ENCODE assay signal across 31 cellular contexts in the genomic region with DNA sequence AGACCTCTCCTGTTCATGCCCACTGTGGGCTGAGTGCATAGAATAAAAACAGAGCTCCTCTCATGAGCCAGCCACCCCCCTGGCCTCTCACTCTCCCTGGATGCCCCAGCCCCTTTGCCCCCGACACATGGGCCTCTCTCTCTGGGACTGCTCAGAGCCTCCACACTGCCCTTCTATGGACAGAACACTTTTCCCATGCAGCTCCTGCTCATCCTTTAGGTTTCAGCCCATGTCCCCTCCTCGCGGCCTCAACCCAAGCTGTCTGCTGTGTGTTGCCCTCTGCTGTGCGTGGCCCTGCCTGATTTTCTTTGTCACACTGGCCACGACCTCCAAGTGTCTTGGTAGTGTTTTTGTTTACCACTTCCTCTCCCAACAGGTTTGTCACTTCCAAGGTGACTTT. TPM values are rescaled to one million over a fixed set of nuclear protein-coding genes. Genes with fewer than 3 reads are reported as not detected.
DNase-seq lines count a peak whose midpoint lies in the region; ATAC-seq, FAIRE-seq and TF ChIP-seq lines count a peak whose summit lies in the region.
"Had no signal": no experiment of that assay in that cellular context is flagged by ENCODE, and none has a peak within 500 bp of the region (broad histone marks: within the 10 kb centered on the region; RNA-seq: fewer than 3 reads in every experiment).

No MANE protein-coding gene starts in this region.

- ATAC-seq in GM18868 (IDR thresholded peaks at IDR 0.05; ENCODE audit: unreplicated experiment): no peak
- ATAC-seq: activated naive CD8-positive, alpha-beta T cell treated with anti-CD3 and anti-CD28 coated beads, Interleukin-2, amount 50 U/mL, for 24 hours; activated T-cell treated with anti-CD3 and anti-CD28 coated beads, Interleukin-2, amount 50 U/mL, for 4 hours; HepG2; stimulated activated effector memory CD8-positive, alpha-beta T cell treated with anti-CD3 and anti-CD28 coated beads, Interleukin-12 subunit alpha, Interleukin-12 subunit beta, amount 100 ng/mL, for 72 hours had no signal

- TF ChIP-seq CTCF in HFFc6 (IDR thresholded peaks at IDR 0.05): no peak
- no peak for TF ChIP-seq CTCF in H1 (IDR thresholded peaks at IDR 0.05; ENCODE audit: control extremely low read depth in 1 of 3, insufficient read depth in 1 of 3, low read depth in 1 of 3, low read length in 3 of 3)
- no peak for TF ChIP-seq CTCF in neural progenitor cell (IDR thresholded peaks at IDR 0.05)

- H3K4me2 ChIP-seq in H1 (ENCODE audit: insufficient read depth in 1 of 2, low read depth in 2 of 2, low read length in 2 of 2): no peak overlapping the region
- H3K4me2 ChIP-seq in neural progenitor cell: no peak overlapping the region

- H3K18ac ChIP-seq in H1 (ENCODE audit: extremely low read depth, low read length): peak overlapping the region; percentile 83; the same call in 1 of the 2 replicates

- no peaks in the 10 kb centered on the region for H3K79me2 ChIP-seq in H1 (ENCODE audit: control insufficient read depth in 1 of 2, insufficient read depth in 2 of 2, low read length in 2 of 2)
- H3K79me2 ChIP-seq in neural progenitor cell (ENCODE audit: low read depth): no peaks in the 10 kb centered on the region

- no peak for TF ChIP-seq EP300 in H1 (IDR thresholded peaks at IDR 0.05; ENCODE audit: borderline replicate concordance in 1 of 2, low read depth in 2 of 2, low read length in 2 of 2)

- H3K36me3 ChIP-seq in H1 (ENCODE audit: control insufficient read depth in 2 of 4, insufficient read depth in 4 of 4, low read length in 3 of 4) (no peaks in the 10 kb centered on the region), neural progenitor cell (no peaks in the 10 kb centered on the region)
- H3K36me3 ChIP-seq: uterus had no signal

- H3K27ac ChIP-seq in H1 (ENCODE audit: low read depth, low read length): no peak overlapping the region
- no peak overlapping the region for H3K27ac ChIP-seq in neural progenitor cell
- H3K27ac ChIP-seq: 22Rv1, uterus had no signal

- H4K20me1 ChIP-seq in H1 (replicated peaks in 1 of 2; ENCODE audit: control insufficient read depth in 1 of 2, insufficient read depth in 2 of 2, low read length in 2 of 2) (peaks cover 0 to 2% of the 10 kb centered on the region in 2 experiments), neural progenitor cell (ENCODE audit: low read depth) (no peaks in the 10 kb centered on the region)

- H3K14ac ChIP-seq in H1 (ENCODE audit: insufficient read length): no peak overlapping the region

- no peak overlapping the region for H4K8ac ChIP-seq in H1 (ENCODE audit: extremely low read depth, insufficient read depth, low read length)

- no peaks in the 10 kb centered on the region for H3F3A ChIP-seq in neural progenitor cell (ENCODE audit: low read depth)

- H2BK5ac ChIP-seq in H1 (ENCODE audit: low read depth, low read length): no peak overlapping the region

- H2BK12ac ChIP-seq in H1 (ENCODE audit: low read depth, low read length): no peak overlapping the region

- H2AFZ ChIP-seq in H1 (ENCODE audit: low read length): no peak overlapping the region
- no peak overlapping the region for H2AFZ ChIP-seq in neural progenitor cell (replicated peaks)

- H3K9ac ChIP-seq in H1 (replicated peaks in 1 of 4; ENCODE audit: extremely low read depth in 1 of 4, low read depth in 3 of 4, low read length in 3 of 4): no peak overlapping the region
- no peak overlapping the region for H3K9ac ChIP-seq in neural progenitor cell

- DNase-seq in DMS79 treated with DMSO at 0.1 percent for 48 hours (lab: John Stamatoyannopoulos, UW) (peak; percentile 44), DMS79 (lab: John Stamatoyannopoulos, UW) (no peak), HFFc6 (no peak), H1 (ENCODE audit: low read depth in 1 of 2, low spot score in 2 of 2) (peak in 1 of 2 experiments; percentile 38), neural progenitor cell (ENCODE audit: low spot score) (no peak), NCI-H748 (lab: John Stamatoyannopoulos, UW; ENCODE audit: unreplicated experiment) (no peak), NCI-H226 (no peak)
- DNase-seq: activated CD4-positive, alpha-beta T cell treated with anti-CD3 and anti-CD28 coated beads for 48 hours; activated gamma-delta T cell treated with Interleukin-2 at 50 U/mL for 16 hours; activated naive CD8-positive, alpha-beta T cell treated with anti-CD3 and anti-CD28 coated beads, Interleukin-2, amount 50 U/mL, for 24 hours; activated T-cell treated with anti-CD3 and anti-CD28 coated beads, Interleukin-2, amount 50 U/mL, for 4 hours; CD4-positive, alpha-beta T cell; cerebellar nuclear complex; Kasumi-1; NCI-H526 treated with DMSO at 0.1 percent for 48 hours; stimulated activated CD4-positive, alpha-beta T cell treated with anti-CD3 and anti-CD28 coated beads, Interleukin-4, amount 100 ng/mL, for 24 hours; uterus had no signal

- 80% methylated on average over 5 of the region's 5 CpGs; no CpG with 5 or more reads in 1 of the 2 experiments for WGBS in H1 (ENCODE audit: extremely low coverage in 1 of 2, insufficient coverage in 1 of 2, insufficient read length in 1 of 2, insufficient replicate concordance in 2 of 2, low coverage in 1 of 2, low lambda C conversion rate in 2 of 2, missing lambda C conversion rate in 1 of 2), 2 experiments

- peak overlapping the region; percentile 70; the same call in 1 of the 2 replicates for H3K27ac Mint-ChIP-seq in HFFc6
- peak overlapping the region; percentile 61 for H3K27ac Mint-ChIP-seq in neural progenitor cell
- H3K27ac Mint-ChIP-seq: activated naive CD8-positive, alpha-beta T cell treated with anti-CD3 and anti-CD28 coated beads, Interleukin-2, amount 50 U/mL, for 24 hours; CD4-positive, alpha-beta T cell; natural killer cell treated with Interleukin-12 subunit alpha and Interleukin-12 subunit beta and Interleukin-15 and Interleukin-18, amount 100 ng/mL, for 72 hours; progenitor cell of endocrine pancreas; stimulated activated effector memory CD8-positive, alpha-beta T cell treated with anti-CD3 and anti-CD28 coated beads, Interleukin-12 subunit alpha, Interleukin-12 subunit beta, amount 100 ng/mL, for 72 hours had no signal

- peaks cover 3% of the 10 kb centered on the region for H3K27me3 Mint-ChIP-seq in HFFc6 (ENCODE audit: insufficient read depth)
- peaks cover 13% of the 10 kb centered on the region for H3K27me3 Mint-ChIP-seq in neural progenitor cell (ENCODE audit: insufficient read depth, low read depth)

- FAIRE-seq in H1 (lab: Jason Lieb, UNC): no peak
- FAIRE-seq: D721Med, HepG2, islet of Langerhans had no signal

- H3K79me1 ChIP-seq in H1 (ENCODE audit: low read depth, low read length): no peaks in the 10 kb centered on the region

- no peak for TF ChIP-seq POLR2A in H1 (IDR thresholded peaks at IDR 0.05; ENCODE audit: control extremely low read depth in 1 of 2, low read depth in 2 of 2, low read length in 2 of 2)

- POLR2A ChIA-PET in H1 (lab: Charles Lee; ENCODE audit: partially characterized antibody): no interaction called here

- H3K23ac ChIP-seq in H1 (ENCODE audit: insufficient read length): no peak overlapping the region

- no peak overlapping the region for H3K56ac ChIP-seq in H1 (replicated peaks; ENCODE audit: insufficient read length, low read depth, low read length)

- CTCF ChIA-PET in H1 (lab: Charles Lee; ENCODE audit: partially characterized antibody): interaction anchor here (1.6 to 2.1 kb wide), 2 partner anchors 11 to 13 kb away, joined by 5 to 9 read pairs; no protein-coding TSS in a partner anchor

- H2BK15ac ChIP-seq in H1 (ENCODE audit: low read length): no peak overlapping the region

- H3K4me3 Mint-ChIP-seq in HFFc6 (peak overlapping the region; percentile 41), neural progenitor cell (no peak overlapping the region)
- H3K4me3 Mint-ChIP-seq: activated naive CD8-positive, alpha-beta T cell treated with anti-CD3 and anti-CD28 coated beads, Interleukin-2, amount 50 U/mL, for 24 hours; activated T-cell treated with anti-CD3 and anti-CD28 coated beads, Interleukin-2, amount 50 U/mL, for 4 hours; CD4-positive, alpha-beta T cell; natural killer cell treated with Interleukin-12 subunit alpha and Interleukin-12 subunit beta and Interleukin-15 and Interleukin-18, amount 100 ng/mL, for 72 hours; stimulated activated effector memory CD8-positive, alpha-beta T cell treated with anti-CD3 and anti-CD28 coated beads, Interleukin-12 subunit alpha, Interleukin-12 subunit beta, amount 100 ng/mL, for 72 hours had no signal

- H2BK120ac ChIP-seq in H1 (replicated peaks; ENCODE audit: low read depth, low read length): no peak overlapping the region

- H4K5ac ChIP-seq in H1 (ENCODE audit: insufficient read length, low read depth, low read length): no peak overlapping the region

- H3K4me1 Mint-ChIP-seq in HFFc6 (ENCODE audit: low read depth): peaks cover 34% of the 10 kb centered on the region
- H3K4me1 Mint-ChIP-seq in neural progenitor cell: peaks cover 34% of the 10 kb centered on the region
- H3K4me1 Mint-ChIP-seq: activated naive CD8-positive, alpha-beta T cell treated with anti-CD3 and anti-CD28 coated beads, Interleukin-2, amount 50 U/mL, for 24 hours; stimulated activated effector memory CD8-positive, alpha-beta T cell treated with anti-CD3 and anti-CD28 coated beads, Interleukin-12 subunit alpha, Interleukin-12 subunit beta, amount 100 ng/mL, for 72 hours had no signal

- H3K4ac ChIP-seq in H1 (replicated peaks; ENCODE audit: insufficient read length, low read depth, low read length): no peak overlapping the region

- no peak overlapping the region for H2BK20ac ChIP-seq in H1 (ENCODE audit: low read length)

- no peak overlapping the region for H4K91ac ChIP-seq in H1 (replicated peaks; ENCODE audit: insufficient read length, low read length)

- no peaks in the 10 kb centered on the region for H3K23me2 ChIP-seq in H1 (ENCODE audit: low read depth, low read length)

- H3K4me3 ChIP-seq in H1 (ENCODE audit: extremely low read depth in 1 of 4, insufficient read depth in 2 of 4, low read depth in 3 of 4, low read length in 4 of 4): no peak overlapping the region
- H3K4me3 ChIP-seq in neural progenitor cell: no peak overlapping the region
- H3K4me3 ChIP-seq: uterus had no signal

- H3K4me1 ChIP-seq in H1 (replicated peaks in 1 of 4; ENCODE audit: control insufficient read depth in 3 of 4, insufficient read depth in 4 of 4, low read length in 3 of 4) (peaks cover 0 to 3% (median 1%) of the 10 kb centered on the region in 4 experiments; a peak in 2 of 7 replicates), neural progenitor cell (no peaks in the 10 kb centered on the region)
- H3K4me1 ChIP-seq: uterus had no signal

- no peaks in the 10 kb centered on the region for H3K36me3 Mint-ChIP-seq in HFFc6 (ENCODE audit: low read depth)
- H3K36me3 Mint-ChIP-seq in neural progenitor cell: no peaks in the 10 kb centered on the region
- H3K36me3 Mint-ChIP-seq: natural killer cell treated with Interleukin-12 subunit alpha and Interleukin-12 subunit beta and Interleukin-15 and Interleukin-18, amount 100 ng/mL, for 72 hours; stimulated activated effector memory CD8-positive, alpha-beta T cell treated with anti-CD3 and anti-CD28 coated beads, Interleukin-12 subunit alpha, Interleukin-12 subunit beta, amount 100 ng/mL, for 72 hours had no signal

- no peak overlapping the region for H2AK5ac ChIP-seq in H1 (ENCODE audit: low read depth, low read length)

- no peaks in the 10 kb centered on the region for H3K9me3 Mint-ChIP-seq in HFFc6
- peaks cover 6% of the 10 kb centered on the region for H3K9me3 Mint-ChIP-seq in neural progenitor cell
- H3K9me3 Mint-ChIP-seq: activated naive CD8-positive, alpha-beta T cell treated with anti-CD3 and anti-CD28 coated beads, Interleukin-2, amount 50 U/mL, for 24 hours; activated T-cell treated with anti-CD3 and anti-CD28 coated beads, Interleukin-2, amount 50 U/mL, for 4 hours; CD4-positive, alpha-beta T cell; natural killer cell treated with Interleukin-12 subunit alpha and Interleukin-12 subunit beta and Interleukin-15 and Interleukin-18, amount 100 ng/mL, for 72 hours; stimulated activated effector memory CD8-positive, alpha-beta T cell treated with anti-CD3 and anti-CD28 coated beads, Interleukin-12 subunit alpha, Interleukin-12 subunit beta, amount 100 ng/mL, for 72 hours had no signal

- no peak for TF ChIP-seq RAD21 in H1 (IDR thresholded peaks at IDR 0.05 in 1 of 2, conservative IDR thresholded peaks at IDR 0.05 in 1 of 2; ENCODE audit: low read depth in 2 of 2, low read length in 2 of 2)

- no peaks in the 10 kb centered on the region; a peak in 1 of 7 replicates for H3K27me3 ChIP-seq in H1 (replicated peaks in 1 of 4; ENCODE audit: control insufficient read depth in 3 of 4, extremely low read depth in 1 of 4, insufficient read depth in 3 of 4, low read length in 3 of 4)
- H3K27me3 ChIP-seq in neural progenitor cell: no peaks in the 10 kb centered on the region
- H3K27me3 ChIP-seq: uterus had no signal

- H3K9me3 ChIP-seq in H1 (ENCODE audit: insufficient read depth in 2 of 2, low read depth in 1 of 2, low read length in 1 of 2) (no peaks in the 10 kb centered on the region), neural progenitor cell (ENCODE audit: low read depth) (no peaks in the 10 kb centered on the region)
- H3K9me3 ChIP-seq: uterus had no signal

RNA-seq across cellular contexts. Expression of a gene that starts 20.7 kb away (rescaled TPM):
- total RNA-seq in HFFc6 (2021; fragmentation: NEBNext Ultra II Directional; extraction: Animal tissue kit (Norgen Biotek cat#: 25700)): not detected
- not detected in 2 replicates for total RNA-seq in H1 (2021; fragmentation: NEBNext Ultra II Directional; extraction: Animal tissue kit (Norgen Biotek cat#: 25700))
- not detected in 2 replicates for polyA plus RNA-seq in H1 (2011; rRNA removed)
- polyA plus RNA-seq in H1 (2011; cell fraction: cytosol; rRNA removed): not detected
- polyA plus RNA-seq in H1 (2011; cell fraction: nucleus; rRNA removed): not detected
- polyA plus RNA-seq in H1 (2012, experiment 1 of 2): 0.09 TPM in 1 of 4 replicates, not detected in the others
- not detected for polyA plus RNA-seq in H1 (2012, experiment 2 of 2)
- polyA plus RNA-seq in H1 (2013, experiment 1 of 2): not detected
- polyA plus RNA-seq in H1 (2013, experiment 2 of 2): 0.02 TPM
- polyA minus RNA-seq in H1 (2011; rRNA and poly(A)+ RNA removed): not detected in 2 replicates
- polyA minus RNA-seq in H1 (2011; cell fraction: cytosol; rRNA and poly(A)+ RNA removed): not detected
- not detected for polyA minus RNA-seq in H1 (2011; cell fraction: nucleus; rRNA and poly(A)+ RNA removed)
- not detected in 2 replicates for total RNA-seq in neural progenitor cell (ENCODE audit: low replicate concordance)
- total RNA-seq: activated CD8-positive, alpha-beta memory T cell treated with anti-CD3 and anti-CD28 coated beads for 36 hours; activated T-cell treated with anti-CD3 and anti-CD28 coated beads, Interleukin-2, amount 50 U/mL, for 4 hours; CD4-positive, alpha-beta T cell; HepG2; liver; mononuclear cell; natural killer cell treated with Interleukin-12 subunit alpha and Interleukin-12 subunit beta and Interleukin-15 and Interleukin-18, amount 100 ng/mL, for 72 hours; progenitor cell of endocrine pancreas; RPMI7951; sciatic nerve; T-helper 2 cell treated with Interferon-gamma antibody and Interleukin-4, amounts not matched to agents 100 ng/mL and 5 ng/mL, for 36 hours; uterus had no signal
- polyA plus RNA-seq: HepG2, liver had no signal
